8 cellular contexts compared by ENCODE assay signal in the genomic region with DNA sequence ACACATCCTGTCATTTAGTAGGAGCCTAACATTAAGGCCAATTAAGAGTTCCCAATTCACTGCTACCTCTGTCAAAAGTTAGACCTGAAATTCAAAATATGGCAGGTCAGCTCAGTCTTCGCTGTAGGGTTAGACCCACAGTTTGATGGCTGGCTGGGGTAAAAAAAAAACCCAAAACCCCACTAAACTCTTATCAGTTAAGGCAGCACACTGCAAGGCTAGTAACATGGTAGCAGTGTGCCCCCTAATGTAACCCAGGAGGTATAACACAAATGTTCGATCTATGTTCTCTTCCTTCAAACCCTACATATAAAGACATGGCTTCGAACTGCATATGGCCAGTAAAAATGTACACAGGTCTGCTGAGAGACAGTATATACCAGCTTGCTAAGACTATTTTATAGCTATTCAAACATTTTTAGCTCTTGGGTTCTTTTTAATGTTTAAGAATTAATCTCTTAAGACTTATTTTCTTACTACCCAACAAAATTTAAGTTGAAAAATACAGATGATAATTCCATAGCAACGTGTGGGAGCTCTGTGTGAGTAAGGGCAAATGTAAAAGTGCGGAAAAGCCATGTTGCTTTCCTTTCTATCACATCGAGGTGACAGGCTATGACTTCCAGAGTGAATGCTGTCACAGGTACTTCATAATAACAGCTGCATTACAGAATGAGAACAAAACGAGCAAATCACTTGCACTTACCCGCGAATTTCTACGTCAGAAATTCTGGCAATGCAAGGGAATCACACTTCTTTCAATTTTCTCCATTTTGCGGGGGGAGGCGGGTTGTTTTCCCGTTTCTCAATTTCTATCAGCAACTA.
DNase-seq lines count a peak whose midpoint lies in the region; ATAC-seq, FAIRE-seq and TF ChIP-seq lines count a peak whose summit lies in the region.

No MANE protein-coding gene starts in this region.

- no peak for FAIRE-seq in HTR-8/SVneo (lab: Jason Lieb, UNC)

- no peak overlapping the region for H3K27ac ChIP-seq in hepatocyte

- no peaks in the 10 kb centered on the region for H3K9me3 ChIP-seq in hepatocyte (ENCODE audit: low read depth)

- ATAC-seq in GM19324 (IDR thresholded peaks at IDR 0.05; ENCODE audit: low FRiP score, unreplicated experiment), result peak; percentile 47

- in situ Hi-C loops in SK-MEL-5 (cut with HindIII; ENCODE audit: low pct_unique_long_range_greater_than_20kb, low sequenced_read_pairs), result no loop called here

- H4K20me1 ChIP-seq in hepatocyte (ENCODE audit: insufficient read depth, poor library complexity, severe bottlenecking), result no peaks in the 10 kb centered on the region

- no peak overlapping the region for H2AFZ ChIP-seq in hepatocyte

- no peaks in the 10 kb centered on the region for H3K36me3 ChIP-seq in hepatocyte (replicated peaks; ENCODE audit: insufficient read depth, low read depth)

- no peaks in the 10 kb centered on the region for H3K4me1 ChIP-seq in hepatocyte (ENCODE audit: insufficient read depth)

- no peaks in the 10 kb centered on the region for H3K9me2 ChIP-seq in hepatocyte (replicated peaks; ENCODE audit: insufficient read depth)

- no peak overlapping the region for H3K4me3 ChIP-seq in hepatocyte

- H3K79me2 ChIP-seq in hepatocyte, result no peaks in the 10 kb centered on the region

- DNase-seq in COLO829 (ENCODE audit: low spot score), result peak; percentile 51
- peak; percentile 14 for DNase-seq in HTR-8/SVneo (ENCODE audit: insufficient read length, low spot score)
- DNase-seq in SK-MEL-5 (ENCODE audit: low read depth, low spot score), result peak; percentile 69
- DNase-seq in hepatocyte (ENCODE audit: low spot score), result peak; percentile 14
- DNase-seq in HK-2 (ENCODE audit: unreplicated experiment), result no peak
- no peak for DNase-seq in NCI-H2029 (lab: John Stamatoyannopoulos, UW)
- DNase-seq in NCI-H187 treated with DMSO at 0.1 percent for 48 hours (lab: John Stamatoyannopoulos, UW), result no peak

- peak; percentile 46 for TF ChIP-seq CTCF in hepatocyte (IDR thresholded peaks at IDR 0.05; ENCODE audit: poor library complexity)

- 94% methylated on average over 13 of the region's 13 CpGs for WGBS in hepatocyte (ENCODE audit: low lambda C conversion rate, missing lambda C conversion rate)

- no peaks in the 10 kb centered on the region for H3K27me3 ChIP-seq in hepatocyte

- H3K4me2 ChIP-seq in hepatocyte, result no peak overlapping the region

Comparison
In these comparisons a context has a peak if more than half of its experiments do, and no peak if none do; other contexts are left out.
1. DNase-seq: peak in COLO829 (single experiment), HTR-8/SVneo (single experiment), SK-MEL-5 (single experiment) and hepatocyte (single experiment); none in HK-2 (single experiment), NCI-H2029 (single experiment) and NCI-H187 treated with DMSO at 0.1 percent for 48 hours (single experiment).